In genomic region chr6:109783245-109783990, GRCh38 we compare ENCODE assay signal across 1 cellular context.
TF ChIP-seq lines count a peak whose summit lies in the region.

No MANE protein-coding gene starts in this region.

TF ChIP-seq in liver, 16 proteins besides CTCF, POLR2A, EP300 and RAD21 (continued from another document):
- no peak for TF ChIP-seq ATF3 (IDR thresholded peaks at IDR 0.05)
- TF ChIP-seq NR2F2 (IDR thresholded peaks at IDR 0.05): no peak
- no peak for TF ChIP-seq SP1 (IDR thresholded peaks at IDR 0.05)
